ENCODE assay signal across 9 cellular contexts in the genomic region with DNA sequence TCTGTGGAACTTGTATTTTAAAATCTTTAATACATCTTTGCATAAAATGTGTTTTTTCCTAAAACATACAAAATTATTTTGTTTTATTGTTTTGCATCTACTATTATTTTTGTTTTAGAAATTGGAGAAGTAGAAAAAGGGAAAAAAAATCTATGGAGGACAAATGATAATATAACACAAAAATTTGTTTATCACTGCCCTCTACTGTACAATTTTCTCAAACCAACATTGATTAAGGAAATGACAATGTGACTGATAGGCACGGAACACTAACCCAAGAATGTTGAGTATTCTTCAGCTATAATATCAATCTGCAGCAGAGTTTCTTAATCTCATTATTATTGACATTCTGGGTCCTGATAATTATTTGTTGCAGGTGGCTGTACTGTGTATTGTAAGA. TPM values are rescaled to one million over a fixed set of nuclear protein-coding genes. Genes with fewer than 3 reads are reported as not detected.
DNase-seq lines count a peak whose midpoint lies in the region; ATAC-seq and TF ChIP-seq lines count a peak whose summit lies in the region.
"Had no signal": no experiment of that assay in that cellular context is flagged by ENCODE, and none has a peak within 500 bp of the region (broad histone marks: within the 10 kb centered on the region; RNA-seq: fewer than 3 reads in every experiment).

No MANE protein-coding gene starts in this region.

- H3K4me1 Mint-ChIP-seq in endodermal cell (no peaks in the 10 kb centered on the region), GM23338 (no peaks in the 10 kb centered on the region)
- H3K4me1 Mint-ChIP-seq: T-cell had no signal

- H3K4me3 Mint-ChIP-seq in endodermal cell (no peak overlapping the region), GM23338 (no peak overlapping the region)
- H3K4me3 Mint-ChIP-seq: T-cell had no signal

- no peak overlapping the region for H2AFZ ChIP-seq in GM23338

- no peak overlapping the region for H3K27ac ChIP-seq in endodermal cell (ENCODE audit: low read depth, low read length)
- no peak overlapping the region for H3K27ac ChIP-seq in tibial artery
- H3K27ac ChIP-seq in GM23338 (ENCODE audit: low read depth) = no peak overlapping the region
- peak overlapping the region in 1 of 4 donors; percentile 5 for H3K27ac ChIP-seq in sigmoid colon

- no peaks in the 10 kb centered on the region for H3K36me3 ChIP-seq in endodermal cell (ENCODE audit: control insufficient read depth, insufficient read depth, low read length)
- H3K36me3 ChIP-seq in tibial artery = no peaks in the 10 kb centered on the region
- no peaks in the 10 kb centered on the region for H3K36me3 ChIP-seq in H7 (replicated peaks; ENCODE audit: control insufficient read depth, insufficient read depth, low read length)
- no peaks in the 10 kb centered on the region for H3K36me3 ChIP-seq in GM23338 (ENCODE audit: insufficient read depth)
- H3K36me3 ChIP-seq in sigmoid colon = no peaks in the 10 kb centered on the region

- intact Hi-C loops in tibial artery (cut with DNase I; ENCODE audit: low total_unique reads) (no loop called here), sigmoid colon (cut with DNase I) (loop anchor here (5.0 kb wide), 1 partner anchor 139 kb away; no protein-coding TSS in a partner anchor)

- TF ChIP-seq EP300 in sigmoid colon (IDR thresholded peaks at IDR 0.05) = no peak

- DNase-seq in SIG-M5 treated with dmso at 0.1 percent for 504 hours (lab: John Stamatoyannopoulos, UW; ENCODE audit: unreplicated experiment) (peak; percentile 10), SIG-M5 (lab: John Stamatoyannopoulos, UW) (no peak), endodermal cell (no peak), tibial artery (no peak), H7 (no peak), GM23338 (ENCODE audit: low spot score) (no peak), sigmoid colon (no peak)
- DNase-seq: T-cell had no signal

- H3K9ac ChIP-seq in endodermal cell (ENCODE audit: extremely low read depth, low read length, poor library complexity, severe bottlenecking) = no peak overlapping the region

- no peaks in the 10 kb centered on the region for H3K27me3 ChIP-seq in endodermal cell (ENCODE audit: control insufficient read depth, insufficient read depth, low read length, poor library complexity, severe bottlenecking)
- H3K27me3 ChIP-seq in tibial artery = no peaks in the 10 kb centered on the region
- H3K27me3 ChIP-seq in H7 (ENCODE audit: control insufficient read depth, insufficient read depth, low read length) = no peaks in the 10 kb centered on the region
- H3K27me3 ChIP-seq in GM23338 (ENCODE audit: insufficient read depth) = no peaks in the 10 kb centered on the region
- H3K27me3 ChIP-seq in sigmoid colon = no peaks in the 10 kb centered on the region

- no peak overlapping the region for H3K4me2 ChIP-seq in GM23338

- H3K4me1 ChIP-seq in endodermal cell (ENCODE audit: control insufficient read depth, insufficient read depth, low read length) (no peaks in the 10 kb centered on the region), tibial artery (no peaks in the 10 kb centered on the region), GM23338 (ENCODE audit: insufficient read depth) (no peaks in the 10 kb centered on the region), sigmoid colon (peaks cover 0 to 41% (median 8%) of the 10 kb centered on the region in 4 donors)

- H3K9me3 ChIP-seq in endodermal cell (ENCODE audit: control insufficient read depth, low read length) = no peaks in the 10 kb centered on the region
- H3K9me3 ChIP-seq in tibial artery = no peaks in the 10 kb centered on the region
- no peaks in the 10 kb centered on the region for H3K9me3 ChIP-seq in sigmoid colon

- 67 to 92% methylated on average over 1 of the region's 1 CpG for whole genome bisulfite sequencing in endodermal cell (ENCODE audit: insufficient coverage in 1 of 2, insufficient read length in 1 of 2), 2 experiments
- 0 to 15% methylated on average over 1 of the region's 1 CpG for WGBS in sigmoid colon, 2 donors

- H3K36me3 Mint-ChIP-seq in endodermal cell (ENCODE audit: low read depth) (no peaks in the 10 kb centered on the region), GM23338 (ENCODE audit: low read depth) (no peaks in the 10 kb centered on the region)
- H3K36me3 Mint-ChIP-seq: T-cell had no signal

- no peak for ATAC-seq in GM23338

- no peaks in the 10 kb centered on the region for H3K79me2 ChIP-seq in GM23338 (replicated peaks; ENCODE audit: insufficient read depth)

- H3K9me3 Mint-ChIP-seq in endodermal cell (no peaks in the 10 kb centered on the region), GM23338 (no peaks in the 10 kb centered on the region)
- H3K9me3 Mint-ChIP-seq: T-cell had no signal

- H3K27ac Mint-ChIP-seq in endodermal cell (no peak overlapping the region), GM23338 (no peak overlapping the region)
- H3K27ac Mint-ChIP-seq: T-cell had no signal

- H4K20me1 ChIP-seq in GM23338 (replicated peaks; ENCODE audit: insufficient read depth) = no peaks in the 10 kb centered on the region

- no peaks in the 10 kb centered on the region for H3K9me2 ChIP-seq in GM23338 (ENCODE audit: insufficient read depth)

- TF ChIP-seq POLR2A in sigmoid colon (IDR thresholded peaks at IDR 0.05) = no peak

- no peaks in the 10 kb centered on the region for H3F3A ChIP-seq in GM23338 (replicated peaks; ENCODE audit: low read depth)

- H3K4me3 ChIP-seq in endodermal cell (ENCODE audit: low read length) (no peak overlapping the region), tibial artery (no peak overlapping the region), H7 (ENCODE audit: insufficient read depth, low read depth, low read length) (no peak overlapping the region), GM23338 (no peak overlapping the region), sigmoid colon (no peak overlapping the region)

- H3K27me3 Mint-ChIP-seq in endodermal cell (ENCODE audit: insufficient read depth) (no peaks in the 10 kb centered on the region), GM23338 (ENCODE audit: insufficient read depth, low read depth, poor library complexity) (peaks cover 2% of the 10 kb centered on the region)

- peak; percentile 57 for TF ChIP-seq CTCF in LNCAP (IDR thresholded peaks at IDR 0.05)
- TF ChIP-seq CTCF in endodermal cell (conservative IDR thresholded peaks at IDR 0.05) = peak; percentile 35
- peak; percentile 35 to 43 for TF ChIP-seq CTCF in tibial artery (IDR thresholded peaks at IDR 0.05)
- TF ChIP-seq CTCF in GM23338 (conservative IDR thresholded peaks at IDR 0.05; ENCODE audit: low read depth in 2 of 2) = peak in 1 of 2 experiments; percentile 31; a peak in 2 of 4 replicates
- TF ChIP-seq CTCF in sigmoid colon (IDR thresholded peaks at IDR 0.05) = peak in 1 of 4 experiments; percentile 17

TF ChIP-seq in GM23338, 12 proteins besides CTCF, POLR2A, EP300 and RAD21 (continues in another document):
- no peak for TF ChIP-seq ZNF114 (CRISPR knock-in tag; IDR thresholded peaks at IDR 0.05)
- no peak for TF ChIP-seq JUNB (IDR thresholded peaks at IDR 0.05; ENCODE audit: unreplicated experiment)
- no peak for TF ChIP-seq STAT1 (IDR thresholded peaks at IDR 0.05; ENCODE audit: unreplicated experiment)

RNA-seq across cellular contexts. Expression of a gene that starts 9.5 kb away (rescaled TPM):
- total RNA-seq in endodermal cell (10 to 100 TPM; 12.6 to 14.9 TPM), sigmoid colon (10 to 100 TPM; 16.6 to 33.1 (median 25.4) TPM)
- 24.0 TPM for polyA plus RNA-seq in endodermal cell (2013, experiment 1 of 2)
- polyA plus RNA-seq in endodermal cell (2013, experiment 2 of 2) = 24.2 TPM
- 6.7 and 8.7 TPM in 2 replicates for total RNA-seq in H7 (2014; rRNA removed; shearing (Covaris generic))
- 17.8 and 32.0 TPM in 2 replicates for total RNA-seq in GM23338 (2014; rRNA removed; shearing (Covaris generic))
- polyA plus RNA-seq in GM23338 (2016; fragmentation: Nextera tagmentation; extraction: Ambion mirVana) (20.7 and 26.2 TPM in 2 replicates), sigmoid colon (10 to 100 TPM in 2 of 3 donors, 1 to 10 TPM in 1; 9.6 to 11.8 (median 10.9) TPM)

RNA-seq across cellular contexts. Expression of a gene that starts 47.4 kb away (rescaled TPM):
- total RNA-seq in endodermal cell (1 to 10 TPM in 1 of 2 donors, not detected in 1; 1.1 TPM), sigmoid colon (100 to 1,000 TPM in 1 of 4 donors, 10 to 100 TPM in 3; 79.6 to 120 (median 89.3) TPM)
- polyA plus RNA-seq in endodermal cell (2013, experiment 1 of 2) = 2.9 TPM
- polyA plus RNA-seq in endodermal cell (2013, experiment 2 of 2) = 2.9 TPM
- not detected in 2 replicates for total RNA-seq in H7 (2014; rRNA removed; shearing (Covaris generic))
- 0.17 and 0.23 TPM in 2 replicates for total RNA-seq in GM23338 (2014; rRNA removed; shearing (Covaris generic))
- polyA plus RNA-seq in GM23338 (2016; fragmentation: Nextera tagmentation; extraction: Ambion mirVana) (0.45 and 0.47 TPM in 2 replicates), sigmoid colon (1 to 10 TPM; 1.2 to 2.2 (median 1.8) TPM)

Comparison
In these comparisons a context has a peak if more than half of its experiments do, and no peak if none do; other contexts are left out.
1. RNA of a gene that starts 47.4 kb away (total RNA-seq): 79.6 to 120 TPM in sigmoid colon; 1.1 TPM in endodermal cell, 0.17 to 0.23 TPM in GM23338 and not detected in H7; every median in the first group is over 10 times any median in the second.